ENCODE assay signal across 1 cellular context in the genomic region with DNA sequence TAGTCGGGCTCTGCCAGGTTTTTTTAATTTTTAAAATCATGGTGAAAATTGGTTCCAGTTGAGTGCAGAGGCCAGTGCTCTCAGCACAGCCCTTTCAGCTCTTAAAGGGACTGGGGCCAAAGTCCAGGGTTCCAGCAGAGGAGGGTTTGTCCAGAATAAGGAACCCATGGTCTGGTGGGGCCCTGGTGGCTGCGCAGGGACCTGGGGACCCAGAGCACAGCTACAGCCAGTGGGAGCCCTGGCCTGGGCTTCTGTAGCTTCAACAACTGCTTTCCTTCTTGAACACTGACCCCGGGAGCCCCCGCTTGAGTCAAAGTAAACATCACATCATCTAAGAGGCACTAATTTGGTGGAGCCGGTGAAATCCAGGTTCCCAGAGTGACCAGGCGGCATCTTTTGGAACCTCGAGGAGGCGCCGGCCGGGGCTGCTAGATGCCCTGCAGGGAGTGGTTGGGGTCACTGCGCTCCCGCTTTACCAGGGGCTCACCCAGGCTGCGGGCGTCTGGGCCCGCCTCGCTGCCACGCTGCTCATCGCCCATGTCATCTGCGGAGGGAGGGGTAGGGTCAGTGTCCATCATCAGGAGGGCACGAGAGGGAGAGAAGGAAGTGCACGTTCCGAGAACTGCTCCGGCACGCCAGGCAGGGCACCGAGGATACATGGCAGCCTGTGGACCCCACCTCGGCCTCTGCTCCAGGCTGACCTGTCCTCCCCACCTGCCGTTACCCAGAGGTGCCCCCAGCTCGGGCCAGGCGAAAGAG.
TF ChIP-seq lines count a peak whose summit lies in the region.

No MANE protein-coding gene starts in this region.

TF ChIP-seq in IMR-90, 13 proteins besides CTCF, POLR2A, EP300 and RAD21 (continued from another document):
- TF ChIP-seq BHLHE40 (IDR thresholded peaks at IDR 0.05; ENCODE audit: low read depth, low read length) (no peak), NFE2L2 (IDR thresholded peaks at IDR 0.05; ENCODE audit: low read depth, low read length) (no peak), MAZ (IDR thresholded peaks at IDR 0.05; ENCODE audit: borderline replicate concordance, low read depth, low read length) (no peak), MAFK (IDR thresholded peaks at IDR 0.05; ENCODE audit: low read depth, low read length) (no peak), CEBPB (IDR thresholded peaks at IDR 0.05; ENCODE audit: low read depth, low read length) (no peak), RFX5 (IDR thresholded peaks at IDR 0.05; ENCODE audit: low read depth, low read length) (no peak)
